In genomic region chr7:135558337-135558767, GRCh38 we compare ENCODE assay signal across 1 cellular context.
TF ChIP-seq lines count a peak whose summit lies in the region.

No MANE protein-coding gene starts in this region.

TF ChIP-seq in GM12878, 131 proteins besides CTCF, POLR2A, EP300 and RAD21 (continued from another document):
- TF ChIP-seq SMC3 (IDR thresholded peaks at IDR 0.05; ENCODE audit: borderline replicate concordance, low read length) (peak; percentile 41; the same call in 1 of the 2 replicates), MEF2A (IDR thresholded peaks at IDR 0.05; ENCODE audit: insufficient read depth, low read depth, low read length) (no peak), IKZF2 (IDR thresholded peaks at IDR 0.05) (peak in 1 of 2 experiments; percentile 22; a peak in 1 of 4 replicates), SKIL (IDR thresholded peaks at IDR 0.05; ENCODE audit: low read depth, poor library complexity, severe bottlenecking) (peak; percentile 14), PKNOX1 (IDR thresholded peaks at IDR 0.05) (peak; percentile 56; the same call in 1 of the 2 replicates), BACH1 (IDR thresholded peaks at IDR 0.05; ENCODE audit: borderline replicate concordance) (0 out of 2 replicates have a peak, but pooled peaks have one; percentile 8), POLR2AphosphoS5 (IDR thresholded peaks at IDR 0.05; ENCODE audit: low read length) (0 out of 2 replicates have a peak, but pooled peaks have one; percentile 12), POU2F2 (IDR thresholded peaks at IDR 0.05; ENCODE audit: borderline replicate concordance, low read depth, low read length) (peak; percentile 52; the same call in 1 of the 3 replicates)
